8 cellular contexts compared by ENCODE assay signal in genomic region chr12:94147991-94148840, GRCh38. TPM values are rescaled to one million over a fixed set of nuclear protein-coding genes. Genes with fewer than 3 reads are reported as not detected.
DNase-seq lines count a peak whose midpoint lies in the region; ATAC-seq, FAIRE-seq and TF ChIP-seq lines count a peak whose summit lies in the region.

PLXNC1 (plus strand) TSS chr12:94148577; CDS start chr12:94148972, 395 bp downstream.

- H3K4me3 ChIP-seq in WI38 (ENCODE audit: low read depth, low read length) (peak within 1 kb of the TSS; percentile 55), bronchial epithelial cell (ENCODE audit: low read depth, low read length) (peak within 1 kb of the TSS; percentile 22)

- peaks cover 36% of the 10 kb centered on the region for H3K27me3 ChIP-seq in bronchial epithelial cell (ENCODE audit: control insufficient read depth, insufficient read depth, low read length)

- no peak for FAIRE-seq in bronchial epithelial cell (lab: Jason Lieb, UNC)

- H3K36me3 ChIP-seq in bronchial epithelial cell (ENCODE audit: control insufficient read depth, insufficient read depth, low read length) = no peaks in the 10 kb centered on the region

- DNase-seq in EH (ENCODE audit: low read depth) (peak; percentile 61), LoVo (ENCODE audit: low spot score) (peak; percentile 41), bronchial epithelial cell (ENCODE audit: low read depth) (no peak), iris pigment epithelial cell (ENCODE audit: low read depth) (peak; percentile 73), T1000 (lab: John Stamatoyannopoulos, UW) (no peak)
- peak; percentile 32 to 63 for DNase-seq in stimulated activated CD4-positive, alpha-beta T cell treated with anti-CD3 and anti-CD28 coated beads, Interleukin-12 subunit alpha, Interleukin-12 subunit beta, amount 100 ng/mL, for 24 hours (ENCODE audit: low read depth in 2 of 2)

- peak; percentile 34 for ATAC-seq in GM21529 (IDR thresholded peaks at IDR 0.05; ENCODE audit: unreplicated experiment)

- TF ChIP-seq CTCF in WI38 (IDR thresholded peaks at IDR 0.05; ENCODE audit: low read depth, low read length) (no peak), bronchial epithelial cell (IDR thresholded peaks at IDR 0.05; ENCODE audit: insufficient read depth, low read length, severe bottlenecking) (no peak)

RNA-seq across cellular contexts. Expression of gene PLXNC1, which starts in this region (rescaled TPM):
- total RNA-seq in bronchial epithelial cell = under 0.01 TPM in 2 replicates

Comparison
In these comparisons a context has a peak if more than half of its experiments do, and no peak if none do; other contexts are left out.
1. DNase-seq: peak in EH (single experiment), LoVo (single experiment), iris pigment epithelial cell (single experiment) and stimulated activated CD4-positive, alpha-beta T cell treated with anti-CD3 and anti-CD28 coated beads, Interleukin-12 subunit alpha, Interleukin-12 subunit beta, amount 100 ng/mL, for 24 hours (2 of 2); none in bronchial epithelial cell (single experiment) and T1000 (single experiment).